24 cellular contexts compared by ENCODE assay signal in the genomic region with DNA sequence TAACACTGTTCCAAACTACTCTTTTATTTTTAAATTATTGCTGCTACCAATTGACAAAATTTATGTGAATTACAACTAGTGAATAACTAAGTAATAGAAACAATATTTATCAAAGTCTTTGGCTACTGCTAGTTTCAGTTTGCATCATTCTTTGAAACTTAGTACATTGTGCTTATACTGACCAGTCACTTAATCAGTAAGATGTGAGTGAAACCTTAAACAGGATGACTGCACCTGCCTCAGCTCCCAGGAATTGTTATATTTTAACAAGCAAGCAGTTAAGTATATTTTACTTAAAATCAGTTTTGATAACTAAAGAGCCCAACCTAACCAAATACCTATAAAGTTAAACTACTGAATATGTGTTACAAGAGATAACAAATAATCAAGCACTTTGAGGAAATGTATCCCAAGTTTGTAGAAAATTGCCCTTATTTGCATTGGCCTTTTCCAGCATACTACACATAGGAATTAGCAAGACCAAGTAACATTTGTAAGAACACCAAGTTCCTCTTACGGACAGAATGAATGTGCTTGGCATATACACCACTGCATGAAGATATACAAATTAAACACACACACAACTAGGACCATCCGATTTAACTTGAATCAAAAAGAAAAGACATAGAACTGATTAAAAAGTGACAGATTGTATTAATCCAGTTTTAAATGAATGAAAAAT.
"Had no signal": no experiment of that assay in that cellular context is flagged by ENCODE, and none has a peak within 500 bp of the region (broad histone marks: within the 10 kb centered on the region; RNA-seq: fewer than 3 reads in every experiment).

No MANE protein-coding gene starts in this region.

- H3K36me3 ChIP-seq: ascending aorta, brain microvascular endothelial cell, gastrocnemius medialis, right lobe of liver, transverse colon had no signal

- H3K9me3 Mint-ChIP-seq: activated B cell treated with CpG ODN at 0.5 μM for 24 hours; activated naive CD4-positive, alpha-beta T cell treated with anti-CD3 and anti-CD28 coated beads, Interleukin-2, amount 10 ng/mL, durations not matched to agents 7 days and 5 days; activated naive CD8-positive, alpha-beta T cell treated with anti-CD3 and anti-CD28 coated beads, Interleukin-2, amount 10 ng/mL, durations not matched to agents 7 days and 5 days; nephron had no signal

- H3K27me3 Mint-ChIP-seq: activated CD8-positive, alpha-beta memory T cell treated with anti-CD3 and anti-CD28 coated beads, Interleukin-2, amount 10 ng/mL, durations not matched to agents 7 days and 5 days; progenitor cell of endocrine pancreas had no signal

- H3K27ac Mint-ChIP-seq: activated B cell treated with CpG ODN at 0.5 μM for 24 hours; activated CD8-positive, alpha-beta memory T cell treated with anti-CD3 and anti-CD28 coated beads, Interleukin-2, amount 10 ng/mL, durations not matched to agents 7 days and 5 days; activated CD8-positive, alpha-beta T cell treated with anti-CD3 and anti-CD28 coated beads, Interleukin-2, amount 10 ng/mL, durations not matched to agents 7 days and 5 days; activated naive CD4-positive, alpha-beta T cell treated with anti-CD3 and anti-CD28 coated beads, Interleukin-2, amount 10 ng/mL, durations not matched to agents 7 days and 5 days; activated naive CD8-positive, alpha-beta T cell treated with anti-CD3 and anti-CD28 coated beads, Interleukin-2, amount 10 ng/mL, durations not matched to agents 7 days and 5 days; activated T-cell treated with anti-CD3 and anti-CD28 coated beads, Interleukin-2, amount 50 U/mL, for 72 hours; nephron; progenitor cell of endocrine pancreas had no signal

- H3K27me3 ChIP-seq: ascending aorta, brain microvascular endothelial cell, gastrocnemius medialis, right lobe of liver, testis, transverse colon had no signal

- H3K36me3 Mint-ChIP-seq: activated CD8-positive, alpha-beta memory T cell treated with anti-CD3 and anti-CD28 coated beads, Interleukin-2, amount 10 ng/mL, durations not matched to agents 7 days and 5 days; activated naive CD4-positive, alpha-beta T cell treated with anti-CD3 and anti-CD28 coated beads, Interleukin-2, amount 10 ng/mL, durations not matched to agents 7 days and 5 days; activated naive CD8-positive, alpha-beta T cell treated with anti-CD3 and anti-CD28 coated beads, Interleukin-2, amount 10 ng/mL, durations not matched to agents 7 days and 5 days had no signal

- H3K9me3 ChIP-seq: ascending aorta, gastrocnemius medialis, mucosa of descending colon, right lobe of liver, testis, transverse colon had no signal

- H3K27ac ChIP-seq: ascending aorta, brain microvascular endothelial cell, coronary artery, dorsolateral prefrontal cortex, gastrocnemius medialis, right lobe of liver, testis, transverse colon had no signal

- H3K4me3 Mint-ChIP-seq: activated B cell treated with CpG ODN at 0.5 μM for 24 hours; activated CD8-positive, alpha-beta memory T cell treated with anti-CD3 and anti-CD28 coated beads, Interleukin-2, amount 10 ng/mL, durations not matched to agents 7 days and 5 days; activated CD8-positive, alpha-beta T cell treated with anti-CD3 and anti-CD28 coated beads, Interleukin-2, amount 10 ng/mL, durations not matched to agents 7 days and 5 days; activated naive CD4-positive, alpha-beta T cell treated with anti-CD3 and anti-CD28 coated beads, Interleukin-2, amount 10 ng/mL, durations not matched to agents 7 days and 5 days; activated naive CD8-positive, alpha-beta T cell treated with anti-CD3 and anti-CD28 coated beads, Interleukin-2, amount 10 ng/mL, durations not matched to agents 7 days and 5 days; activated T-cell treated with anti-CD3 and anti-CD28 coated beads, Interleukin-2, amount 50 U/mL, for 72 hours; nephron had no signal

- H3K4me1 Mint-ChIP-seq: activated B cell treated with CpG ODN at 0.5 μM for 24 hours; activated CD8-positive, alpha-beta memory T cell treated with anti-CD3 and anti-CD28 coated beads, Interleukin-2, amount 10 ng/mL, durations not matched to agents 7 days and 5 days; activated naive CD4-positive, alpha-beta T cell treated with anti-CD3 and anti-CD28 coated beads, Interleukin-2, amount 10 ng/mL, durations not matched to agents 7 days and 5 days; activated naive CD8-positive, alpha-beta T cell treated with anti-CD3 and anti-CD28 coated beads, Interleukin-2, amount 10 ng/mL, durations not matched to agents 7 days and 5 days; nephron had no signal

- ATAC-seq: activated CD8-positive, alpha-beta memory T cell treated with anti-CD3 and anti-CD28 coated beads, Interleukin-2, amount 10 ng/mL, durations not matched to agents 7 days and 5 days; activated CD8-positive, alpha-beta T cell treated with anti-CD3 and anti-CD28 coated beads, Interleukin-2, amount 10 ng/mL, durations not matched to agents 7 days and 5 days; activated T-cell treated with anti-CD3 and anti-CD28 coated beads, Interleukin-2, amount 50 U/mL, for 72 hours; gastrocnemius medialis; left ventricle myocardium superior; mucosa of descending colon; right lobe of liver; stimulated activated naive CD8-positive, alpha-beta T cell treated with anti-CD3 and anti-CD28 coated beads, Interleukin-15, Interleukin-2, amounts not matched to agents 100 U/mL and 50 U/mL, for 24 hours had no signal

- H3K4me3 ChIP-seq: ascending aorta, coronary artery, dorsolateral prefrontal cortex, gastrocnemius medialis, mucosa of descending colon, right lobe of liver, testis, transverse colon had no signal

- DNase-seq: activated B cell treated with CpG ODN at 0.5 μM for 24 hours; activated CD4-positive, alpha-beta T cell treated with anti-CD3 and anti-CD28 coated beads, Interleukin-2, amount 50 U/mL, for 1 hour; activated CD8-positive, alpha-beta memory T cell treated with anti-CD3 and anti-CD28 coated beads, Interleukin-2, amount 10 ng/mL, durations not matched to agents 7 days and 5 days; activated CD8-positive, alpha-beta T cell treated with anti-CD3 and anti-CD28 coated beads, Interleukin-2, amount 10 ng/mL, durations not matched to agents 7 days and 5 days; activated naive CD4-positive, alpha-beta T cell treated with anti-CD3 and anti-CD28 coated beads, Interleukin-2, amount 10 ng/mL, durations not matched to agents 7 days and 5 days; activated naive CD8-positive, alpha-beta T cell treated with anti-CD3 and anti-CD28 coated beads, Interleukin-2, amount 10 ng/mL, durations not matched to agents 7 days and 5 days; activated T-cell treated with anti-CD3 and anti-CD28 coated beads for 4 hours; activated T-cell treated with anti-CD3 and anti-CD28 coated beads, Interleukin-2, amount 50 U/mL, for 72 hours; brain microvascular endothelial cell; dorsolateral prefrontal cortex; effector memory CD4-positive, alpha-beta T cell; gastrocnemius medialis; glutamatergic neuron; left ventricle myocardium superior; mucosa of descending colon; right lobe of liver; stimulated activated CD4-positive, alpha-beta T cell treated with anti-CD3 and anti-CD28 coated beads, Interleukin-2, amount 100 ng/mL, for 48 hours; stimulated activated naive CD8-positive, alpha-beta T cell treated with anti-CD3 and anti-CD28 coated beads, Interleukin-15, Interleukin-2, amounts not matched to agents 100 U/mL and 50 U/mL, for 24 hours; testis; transverse colon had no signal

- H3K4me1 ChIP-seq: ascending aorta, gastrocnemius medialis, right lobe of liver, testis, transverse colon had no signal
